In the genomic region with DNA sequence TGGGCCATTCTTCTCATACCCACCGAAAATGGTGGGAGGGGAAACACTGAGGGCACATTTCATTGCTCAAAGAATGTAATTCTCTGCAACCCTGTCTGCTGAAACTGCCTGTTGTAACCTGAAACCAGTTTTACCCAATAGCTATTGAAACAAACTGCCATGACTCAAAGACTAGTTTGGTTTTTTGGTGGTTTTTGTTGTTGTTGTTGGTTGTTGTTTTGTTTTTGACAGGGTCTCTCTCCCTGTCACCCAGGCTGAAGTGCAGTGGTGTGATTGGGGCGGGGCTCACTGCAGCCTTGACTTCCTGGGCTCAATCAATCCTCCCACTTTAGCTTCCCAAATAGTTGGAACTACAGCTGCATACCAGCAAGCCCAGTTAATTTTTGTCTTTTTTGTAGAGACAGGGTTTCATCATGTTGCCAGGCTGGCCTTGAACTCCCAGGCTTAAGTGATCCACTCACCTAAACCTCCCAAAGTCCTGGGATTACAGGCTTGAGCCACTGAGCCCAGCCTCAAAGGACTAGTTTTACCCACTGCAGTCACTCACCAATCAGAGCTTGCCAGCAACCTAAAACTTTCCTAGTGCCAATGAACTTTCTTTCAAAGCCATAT, we compare ENCODE assay signal across 15 cellular contexts. TPM values are rescaled to one million over a fixed set of nuclear protein-coding genes. Genes with fewer than 3 reads are reported as not detected.
DNase-seq lines count a peak whose midpoint lies in the region; ATAC-seq and TF ChIP-seq lines count a peak whose summit lies in the region.
"Had no signal": no experiment of that assay in that cellular context is flagged by ENCODE, and none has a peak within 500 bp of the region (broad histone marks: within the 10 kb centered on the region; RNA-seq: fewer than 3 reads in every experiment).

No MANE protein-coding gene starts in this region.

- DNase-seq in AG10803 (ENCODE audit: low read depth) = peak; percentile 53
- DNase-seq in HFFc6 = peak; percentile 28
- DNase-seq in activated T-helper 1 cell treated with anti-CD3 and anti-CD28 coated beads, Interleukin-12 subunit alpha, Interleukin-12 subunit beta, Interleukin-2, Interleukin-4 antibody, amounts not matched to agents 30 ng/mL and 10 ng/mL and 1 ng/mL, durations not matched to agents 14 hours and 24 hours and 36 hours (ENCODE audit: low spot score) = no peak
- DNase-seq in foreskin fibroblast = peak; percentile 41 to 65
- no peak for DNase-seq in substantia nigra (lab: John Stamatoyannopoulos, UW)
- DNase-seq in activated naive CD4-positive, alpha-beta T cell treated with anti-CD3 and anti-CD28 coated beads, Interleukin-2, amount 50 U/mL, for 16 hours = no peak
- no peak for DNase-seq in type B pancreatic cell (ENCODE audit: extremely low spot score, unreplicated experiment)
- DNase-seq: activated CD4-positive, alpha-beta T cell treated with anti-CD3 and anti-CD28 coated beads, Interleukin-2, amount 10 ng/mL, durations not matched to agents 24 days and 14 days; activated gamma-delta T cell; NCI-H1105; NCI-H446; stimulated activated CD4-positive, alpha-beta T cell treated with anti-CD3 and anti-CD28 coated beads, Interleukin-4, amount 100 ng/mL, for 24 hours had no signal

- intact Hi-C loops in activated T-helper 1 cell treated with anti-CD3 and anti-CD28 coated beads, Interleukin-12 subunit alpha, Interleukin-12 subunit beta, Interleukin-2, Interleukin-4 antibody, amounts not matched to agents 30 ng/mL and 10 ng/mL and 1 ng/mL, durations not matched to agents 14 hours and 24 hours and 36 hours (cut with micrococcal nuclease) = loop anchor here (5.0 kb wide), 2 partner anchors 380 to 740 kb away; partner anchors contain the start of genes HECTD3, PIK3R3 and UROD

- H3K36me3 Mint-ChIP-seq in HFFc6 (ENCODE audit: low read depth) (peaks cover 12% of the 10 kb centered on the region; the same call in 1 of the 2 replicates), type B pancreatic cell (no peaks in the 10 kb centered on the region)
- H3K36me3 Mint-ChIP-seq in activated T-helper 1 cell treated with anti-CD3 and anti-CD28 coated beads, Interleukin-12 subunit alpha, Interleukin-12 subunit beta, Interleukin-2, Interleukin-4 antibody, amounts not matched to agents 30 ng/mL and 10 ng/mL and 1 ng/mL, durations not matched to agents 14 hours and 24 hours and 36 hours (ENCODE audit: low read depth) = peaks cover 2% of the 10 kb centered on the region
- H3K36me3 Mint-ChIP-seq: stimulated activated memory B cell treated with anti-CD40 and anti-IgM and Interleukin-4, amounts not matched to agents 10 μg/mL and 1 μg/mL and 100 μg/mL, for 72 hours had no signal

- H3K4me3 Mint-ChIP-seq in HFFc6 = no peak overlapping the region
- peak overlapping the region; percentile 9 for H3K4me3 Mint-ChIP-seq in activated T-helper 1 cell treated with anti-CD3 and anti-CD28 coated beads, Interleukin-12 subunit alpha, Interleukin-12 subunit beta, Interleukin-2, Interleukin-4 antibody, amounts not matched to agents 30 ng/mL and 10 ng/mL and 1 ng/mL, durations not matched to agents 14 hours and 24 hours and 36 hours
- no peak overlapping the region for H3K4me3 Mint-ChIP-seq in type B pancreatic cell

- peaks cover 5% of the 10 kb centered on the region for H3K27me3 Mint-ChIP-seq in HFFc6 (ENCODE audit: insufficient read depth)
- H3K27me3 Mint-ChIP-seq in activated T-helper 1 cell treated with anti-CD3 and anti-CD28 coated beads, Interleukin-12 subunit alpha, Interleukin-12 subunit beta, Interleukin-2, Interleukin-4 antibody, amounts not matched to agents 30 ng/mL and 10 ng/mL and 1 ng/mL, durations not matched to agents 14 hours and 24 hours and 36 hours (ENCODE audit: insufficient read depth) = peaks cover 3% of the 10 kb centered on the region
- no peaks in the 10 kb centered on the region for H3K27me3 Mint-ChIP-seq in type B pancreatic cell
- H3K27me3 Mint-ChIP-seq: activated CD4-positive, alpha-beta T cell treated with anti-CD3 and anti-CD28 coated beads, Interleukin-2, amount 10 ng/mL, durations not matched to agents 24 days and 14 days; stimulated activated memory B cell treated with anti-CD40 and anti-IgM and Interleukin-4, amounts not matched to agents 10 μg/mL and 1 μg/mL and 100 μg/mL, for 72 hours had no signal

- H3K27ac ChIP-seq in substantia nigra (ENCODE audit: low read depth, low read length, poor library complexity, severe bottlenecking) = no peak overlapping the region
- H3K27ac ChIP-seq: right atrium auricular region had no signal

- no peak for TF ChIP-seq CTCF in AG10803 (conservative IDR thresholded peaks at IDR 0.05; ENCODE audit: low read length)
- TF ChIP-seq CTCF in HFFc6 (IDR thresholded peaks at IDR 0.05) = no peak
- no peak for TF ChIP-seq CTCF in foreskin fibroblast (IDR thresholded peaks at IDR 0.05; ENCODE audit: low read depth, low read length)
- no peak for TF ChIP-seq CTCF in type B pancreatic cell (conservative IDR thresholded peaks at IDR 0.05)

- H3K27ac Mint-ChIP-seq in HFFc6 = peak overlapping the region; percentile 55; the same call in 1 of the 2 replicates
- no peak overlapping the region for H3K27ac Mint-ChIP-seq in activated T-helper 1 cell treated with anti-CD3 and anti-CD28 coated beads, Interleukin-12 subunit alpha, Interleukin-12 subunit beta, Interleukin-2, Interleukin-4 antibody, amounts not matched to agents 30 ng/mL and 10 ng/mL and 1 ng/mL, durations not matched to agents 14 hours and 24 hours and 36 hours
- no peak overlapping the region for H3K27ac Mint-ChIP-seq in type B pancreatic cell

- H3K4me1 Mint-ChIP-seq in HFFc6 (ENCODE audit: low read depth) (peaks cover 18% of the 10 kb centered on the region), type B pancreatic cell (ENCODE audit: unreplicated experiment) (peaks cover 11% of the 10 kb centered on the region)
- H3K4me1 Mint-ChIP-seq in activated T-helper 1 cell treated with anti-CD3 and anti-CD28 coated beads, Interleukin-12 subunit alpha, Interleukin-12 subunit beta, Interleukin-2, Interleukin-4 antibody, amounts not matched to agents 30 ng/mL and 10 ng/mL and 1 ng/mL, durations not matched to agents 14 hours and 24 hours and 36 hours (ENCODE audit: low read depth) = peaks cover 10% of the 10 kb centered on the region

- ATAC-seq in HG03378 (IDR thresholded peaks at IDR 0.05; ENCODE audit: unreplicated experiment) = no peak
- ATAC-seq: stimulated activated memory B cell treated with anti-CD40 and anti-IgM and Interleukin-4, amounts not matched to agents 10 μg/mL and 1 μg/mL and 100 μg/mL, for 72 hours had no signal

- peaks cover 6% of the 10 kb centered on the region; the same call in 1 of the 2 replicates for H3K9me3 Mint-ChIP-seq in HFFc6
- peaks cover 10% of the 10 kb centered on the region for H3K9me3 Mint-ChIP-seq in activated T-helper 1 cell treated with anti-CD3 and anti-CD28 coated beads, Interleukin-12 subunit alpha, Interleukin-12 subunit beta, Interleukin-2, Interleukin-4 antibody, amounts not matched to agents 30 ng/mL and 10 ng/mL and 1 ng/mL, durations not matched to agents 14 hours and 24 hours and 36 hours
- peaks cover 18% of the 10 kb centered on the region for H3K9me3 Mint-ChIP-seq in type B pancreatic cell

- H3K4me3 ChIP-seq in AG10803 (ENCODE audit: low read length) (no peak overlapping the region), foreskin fibroblast (ENCODE audit: low read depth in 1 of 2, low read length in 2 of 2) (no peak overlapping the region)
- H3K4me3 ChIP-seq: right atrium auricular region had no signal

RNA-seq across cellular contexts. Expression of gene IPP, which starts 2.1 kb away (rescaled TPM):
- total RNA-seq in HFFc6 (2021; fragmentation: NEBNext Ultra II Directional; extraction: Animal tissue kit (Norgen Biotek cat#: 25700)) = 10 to 100 TPM; 15.7 to 22.0 (median 18.9) TPM
- total RNA-seq in activated T-helper 1 cell treated with anti-CD3 and anti-CD28 coated beads, Interleukin-12 subunit alpha, Interleukin-12 subunit beta, Interleukin-2, Interleukin-4 antibody, amounts not matched to agents 30 ng/mL and 10 ng/mL and 1 ng/mL, durations not matched to agents 14 hours and 24 hours and 36 hours = 12.3 and 13.9 TPM in 2 replicates
- 18.2 and 21.0 TPM in 2 replicates for total RNA-seq in type B pancreatic cell (ENCODE audit: low replicate concordance)

RNA-seq across cellular contexts. Expression of gene MAST2, which starts 50.9 kb away (rescaled TPM):
- 10 to 100 TPM; 27.8 to 40.7 (median 29.7) TPM for total RNA-seq in HFFc6 (2021; fragmentation: NEBNext Ultra II Directional; extraction: Animal tissue kit (Norgen Biotek cat#: 25700))
- 32.0 and 37.2 TPM in 2 replicates for total RNA-seq in activated T-helper 1 cell treated with anti-CD3 and anti-CD28 coated beads, Interleukin-12 subunit alpha, Interleukin-12 subunit beta, Interleukin-2, Interleukin-4 antibody, amounts not matched to agents 30 ng/mL and 10 ng/mL and 1 ng/mL, durations not matched to agents 14 hours and 24 hours and 36 hours
- 25.1 and 38.1 TPM in 2 replicates for total RNA-seq in type B pancreatic cell (ENCODE audit: low replicate concordance)

Comparison
In these comparisons a context has a peak if more than half of its experiments do, and no peak if none do; other contexts are left out.
1. DNase-seq: peak in AG10803 (single experiment), HFFc6 (single experiment) and foreskin fibroblast (2 of 2); none in activated T-helper 1 cell treated with anti-CD3 and anti-CD28 coated beads, Interleukin-12 subunit alpha, Interleukin-12 subunit beta, Interleukin-2, Interleukin-4 antibody, amounts not matched to agents 30 ng/mL and 10 ng/mL and 1 ng/mL, durations not matched to agents 14 hours and 24 hours and 36 hours (single experiment), substantia nigra (0 of 49), activated naive CD4-positive, alpha-beta T cell treated with anti-CD3 and anti-CD28 coated beads, Interleukin-2, amount 50 U/mL, for 16 hours (single experiment) and type B pancreatic cell (single experiment).